ENCODE assay signal across 18 cellular contexts in genomic region chr18:3171631-3172030, GRCh38. TPM values are rescaled to one million over a fixed set of nuclear protein-coding genes. Genes with fewer than 3 reads are reported as not detected.
DNase-seq lines count a peak whose midpoint lies in the region; ATAC-seq and TF ChIP-seq lines count a peak whose summit lies in the region.
"Had no signal": no experiment of that assay in that cellular context is flagged by ENCODE, and none has a peak within 500 bp of the region (broad histone marks: within the 10 kb centered on the region; RNA-seq: fewer than 3 reads in every experiment).

No MANE protein-coding gene starts in this region.

- H3K27me3 ChIP-seq in lower lobe of right lung (ENCODE audit: low read depth) (no peaks in the 10 kb centered on the region), SJCRH30 (no peaks in the 10 kb centered on the region), ovary (no peaks in the 10 kb centered on the region)

- 39 to 45% (median 43%) methylated on average over 4 of the region's 4 CpGs for WGBS in ovary, 3 donors

- no peaks in the 10 kb centered on the region for H3K36me3 Mint-ChIP-seq in CD14-positive monocyte
- H3K36me3 Mint-ChIP-seq: IgD-negative memory B cell had no signal

- no peaks in the 10 kb centered on the region for H3K9me3 Mint-ChIP-seq in CD14-positive monocyte
- H3K9me3 Mint-ChIP-seq: IgD-negative memory B cell had no signal

- H3K4me3 ChIP-seq in lower lobe of right lung: no peak overlapping the region
- H3K4me3 ChIP-seq in SJCRH30: no peak overlapping the region
- H3K4me3 ChIP-seq in ovary: no peak overlapping the region
- H3K4me3 ChIP-seq: GM12878, HAP-1, PC-9 had no signal

- H3K36me3 ChIP-seq in lower lobe of right lung (no peaks in the 10 kb centered on the region), SJCRH30 (no peaks in the 10 kb centered on the region), ovary (no peaks in the 10 kb centered on the region)

- DNase-seq in DMS 273 (lab: John Stamatoyannopoulos, UW; ENCODE audit: unreplicated experiment): peak; percentile 10
- no peak for DNase-seq in DMS 273 treated with DMSO at 0.1 percent for 48 hours (lab: John Stamatoyannopoulos, UW)
- no peak for DNase-seq in CD14-positive monocyte (ENCODE audit: low spot score)
- peak; percentile 39 for DNase-seq in NCI-H69 (lab: John Stamatoyannopoulos, UW)
- no peak for DNase-seq in lower lobe of right lung
- no peak for DNase-seq in NAMALWA (ENCODE audit: low spot score)
- DNase-seq in SJCRH30: no peak
- DNase-seq in ovary: no peak
- DNase-seq: DMS79; NCI-H1048; NCI-H146; NK-92 treated with Interleukin-12 subunit alpha and Interleukin-12 subunit beta, amount 100 ng/mL, for 24 hours; PC-9 had no signal

- H3K4me1 Mint-ChIP-seq in CD14-positive monocyte: peaks cover 18% of the 10 kb centered on the region

- no peak for TF ChIP-seq EP300 in ovary (IDR thresholded peaks at IDR 0.05)

- TF ChIP-seq CTCF in CD14-positive monocyte (IDR thresholded peaks at IDR 0.05) (no peak), lower lobe of right lung (IDR thresholded peaks at IDR 0.05) (no peak), ovary (IDR thresholded peaks at IDR 0.05) (no peak)

- peaks cover 22% of the 10 kb centered on the region for H3K4me1 ChIP-seq in lower lobe of right lung
- H3K4me1 ChIP-seq in SJCRH30: no peaks in the 10 kb centered on the region
- H3K4me1 ChIP-seq in ovary (ENCODE audit: insufficient read depth): peaks cover 2% of the 10 kb centered on the region
- H3K4me1 ChIP-seq: HAP-1 had no signal

- no peak for ATAC-seq in lower lobe of right lung

- H3K4me3 Mint-ChIP-seq in CD14-positive monocyte: peak overlapping the region in 1 of 2 donors; percentile 72
- H3K4me3 Mint-ChIP-seq: IgD-negative memory B cell had no signal

- H3K27me3 Mint-ChIP-seq in CD14-positive monocyte (ENCODE audit: low read depth in 3 of 3): no peaks in the 10 kb centered on the region
- H3K27me3 Mint-ChIP-seq: IgD-negative memory B cell had no signal

- H3K27ac ChIP-seq in lower lobe of right lung (peak overlapping the region; percentile 19), SJCRH30 (no peak overlapping the region), ovary (no peak overlapping the region)
- H3K27ac ChIP-seq: 22Rv1, PC-9 had no signal

- intact Hi-C loops in CD14-positive monocyte (cut with micrococcal nuclease): loop anchor here in 1 of 2 donors (10.0 kb wide), 2 partner anchors 157 to 283 kb away; partner anchors contain the start of genes LPIN2 and TGIF1
- intact Hi-C loops in lower lobe of right lung (cut with DNase I): no loop called here
- intact Hi-C loops in ovary (cut with DNase I): no loop called here

- no peaks in the 10 kb centered on the region for H3K9me3 ChIP-seq in lower lobe of right lung
- H3K9me3 ChIP-seq in SJCRH30 (replicated peaks): no peaks in the 10 kb centered on the region
- H3K9me3 ChIP-seq in ovary: no peaks in the 10 kb centered on the region
- H3K9me3 ChIP-seq: HAP-1 had no signal

- peak overlapping the region; percentile 15 to 88 (median 84) for H3K27ac Mint-ChIP-seq in CD14-positive monocyte
- H3K27ac Mint-ChIP-seq: IgD-negative memory B cell had no signal

- no peak for TF ChIP-seq POLR2A in ovary (IDR thresholded peaks at IDR 0.05)

RNA-seq across cellular contexts. Expression of gene MYOM1, which starts 48.1 kb away (rescaled TPM):
- polyA plus RNA-seq in CD14-positive monocyte (under 1 TPM; 0.05 to 0.22 TPM), ovary (10 to 100 TPM in 1 of 2 donors, 1 to 10 TPM in 1; 3.2 to 21.0 TPM)
- total RNA-seq in lower lobe of right lung (5.0 TPM), ovary (1 to 10 TPM in 5 of 7 donors, under 1 TPM in 2; 0.69 to 7.3 (median 3.6) TPM)
- total RNA-seq in SJCRH30 (2014; rRNA removed; shearing (Covaris generic)): 0.06 and 0.23 TPM in 2 replicates
- total RNA-seq: HT1080 had no signal

Comparison
In these comparisons a context has a peak if more than half of its experiments do, and no peak if none do; other contexts are left out.
1. DNase-seq: peak in DMS 273 (single experiment) and NCI-H69 (single experiment); none in DMS 273 treated with DMSO at 0.1 percent for 48 hours (single experiment), CD14-positive monocyte (single experiment), lower lobe of right lung (single experiment), NAMALWA (single experiment), SJCRH30 (0 of 2) and ovary (0 of 5).